ENCODE assay signal across 26 cellular contexts in the genomic region with DNA sequence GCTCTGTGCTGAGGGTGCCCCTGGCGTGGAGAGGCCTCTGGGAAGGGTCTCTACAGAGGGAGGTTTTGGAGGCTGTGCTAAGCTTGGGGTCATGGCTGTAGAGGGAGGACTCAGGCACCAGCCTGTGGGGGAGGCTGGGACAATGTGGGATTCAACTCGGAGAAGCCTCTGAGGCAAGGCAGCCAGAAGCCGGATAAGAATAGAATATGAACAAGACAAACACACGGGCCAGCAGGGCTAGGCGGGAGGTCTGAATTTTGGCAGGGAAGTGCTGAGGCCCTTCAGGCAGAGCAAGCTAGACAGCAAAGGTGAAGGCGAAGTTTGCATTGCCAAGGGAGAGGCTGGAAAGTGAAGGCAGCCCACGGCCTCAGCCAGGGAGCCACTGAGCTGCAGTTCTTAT.
A peak's percentile ranks its signal among the peaks of the same experiment; 100 is the strongest.
DNase-seq lines count a peak whose midpoint lies in the region; ATAC-seq and TF ChIP-seq lines count a peak whose summit lies in the region.
"Had no signal": no experiment of that assay in that cellular context is flagged by ENCODE, and none has a peak within 500 bp of the region (broad histone marks: within the 10 kb centered on the region; RNA-seq: fewer than 3 reads in every experiment).

No MANE protein-coding gene starts in this region.

- no peaks in the 10 kb centered on the region for H3K9me3 Mint-ChIP-seq in GM23338
- H3K9me3 Mint-ChIP-seq: activated CD4-positive, alpha-beta T cell treated with anti-CD3 and anti-CD28 coated beads, Interleukin-2, amount 10 ng/mL, durations not matched to agents 7 days and 5 days; activated naive CD4-positive, alpha-beta T cell treated with anti-CD3 and anti-CD28 coated beads, Interleukin-2, amount 50 U/mL, for 24 hours; activated T-helper 1 cell treated with anti-CD3 and anti-CD28 coated beads, Interleukin-12 subunit alpha, Interleukin-12 subunit beta, Interleukin-2, Interleukin-4 antibody, amounts not matched to agents 30 ng/mL and 10 ng/mL and 1 ng/mL, durations not matched to agents 14 hours and 24 hours and 36 hours; central memory CD8-positive, alpha-beta T cell had no signal

- peaks cover 2% of the 10 kb centered on the region for H3K79me1 ChIP-seq in trophoblast cell (ENCODE audit: low read length)

- no CpG with 5 or more reads among the region's 7 CpGs for whole genome bisulfite sequencing in trophoblast cell (ENCODE audit: extremely low coverage, insufficient coverage, insufficient read length)

- no peak overlapping the region for H4K12ac ChIP-seq in trophoblast cell (ENCODE audit: low read depth, low read length)

- H3K36me3 ChIP-seq in GM23338 (ENCODE audit: insufficient read depth) (no peaks in the 10 kb centered on the region), trophoblast cell (ENCODE audit: control insufficient read depth in 1 of 2, insufficient read depth in 2 of 2, low read length in 2 of 2) (no peaks in the 10 kb centered on the region)
- H3K36me3 ChIP-seq: ascending aorta, transverse colon had no signal

- TF ChIP-seq CTCF in GM23338 (conservative IDR thresholded peaks at IDR 0.05; ENCODE audit: low read depth in 2 of 2) (no peak), choroid plexus epithelial cell (conservative IDR thresholded peaks at IDR 0.05; ENCODE audit: low read depth, low read length) (no peak)

- H3K4me2 ChIP-seq in GM23338 (no peak overlapping the region), trophoblast cell (ENCODE audit: low read length) (no peak overlapping the region)

- H4K8ac ChIP-seq in trophoblast cell (ENCODE audit: low read depth, low read length) = no peak overlapping the region

- H3K27me3 Mint-ChIP-seq in GM23338 (ENCODE audit: insufficient read depth, low read depth, poor library complexity) = peaks cover 4% of the 10 kb centered on the region
- H3K27me3 Mint-ChIP-seq: activated CD8-positive, alpha-beta memory T cell treated with anti-CD3 and anti-CD28 coated beads, Interleukin-2, amount 10 ng/mL, durations not matched to agents 7 days and 5 days; activated naive CD4-positive, alpha-beta T cell treated with anti-CD3 and anti-CD28 coated beads, Interleukin-2, amount 50 U/mL, for 24 hours; B cell; central memory CD8-positive, alpha-beta T cell had no signal

- no peaks in the 10 kb centered on the region for H4K20me1 ChIP-seq in GM23338 (replicated peaks; ENCODE audit: insufficient read depth)

- ATAC-seq in GM23338 (no peak), left ventricle myocardium superior (peak; percentile 100), HG03442 (IDR thresholded peaks at IDR 0.05; ENCODE audit: unreplicated experiment) (no peak), GM19328 (IDR thresholded peaks at IDR 0.05; ENCODE audit: unreplicated experiment) (no peak)
- ATAC-seq: activated CD8-positive, alpha-beta memory T cell treated with anti-CD3 and anti-CD28 coated beads, Interleukin-2, amount 10 ng/mL, durations not matched to agents 7 days and 5 days; HepG2; SK-N-SH treated with all-trans-retinoic acid at 6 μM for 48 hours; stimulated activated naive CD8-positive, alpha-beta T cell treated with anti-CD3 and anti-CD28 coated beads, Interleukin-15, Interleukin-2, amounts not matched to agents 100 U/mL and 50 U/mL, for 24 hours had no signal

- H3K4ac ChIP-seq in trophoblast cell (ENCODE audit: low read depth, low read length) = no peak overlapping the region

- no peak overlapping the region for H2AK5ac ChIP-seq in trophoblast cell (ENCODE audit: low read length)

- no peak overlapping the region for H3K23ac ChIP-seq in trophoblast cell (ENCODE audit: low read length)

- no peak for DNase-seq in GM23338 (ENCODE audit: low spot score)
- peak; percentile 47 for DNase-seq in choroid plexus epithelial cell (ENCODE audit: low read depth)
- DNase-seq in left ventricle myocardium superior = peak; percentile 68
- DNase-seq in trophoblast cell = no peak
- no peak for DNase-seq in NCI-H446 treated with DMSO at 0.1 percent for 48 hours (lab: John Stamatoyannopoulos, UW)
- no peak for DNase-seq in putamen (ENCODE audit: low spot score)
- DNase-seq: activated CD4-positive, alpha-beta T cell treated with anti-CD3 and anti-CD28 coated beads, Interleukin-2, amount 10 ng/mL, durations not matched to agents 7 days and 5 days; activated CD8-positive, alpha-beta memory T cell treated with anti-CD3 and anti-CD28 coated beads, Interleukin-2, amount 10 ng/mL, durations not matched to agents 7 days and 5 days; DND-41; effector CD8-positive, alpha-beta T cell; NCI-H1105 treated with DMSO at 0.1 percent for 48 hours; NCI-H2081 treated with DMSO at 0.1 percent for 48 hours; NCI-H524 treated with DMSO at 0.1 percent for 48 hours; stimulated activated CD4-positive, alpha-beta T cell treated with anti-CD3 and anti-CD28 coated beads, Interleukin-4, amount 100 ng/mL, for 4 hours; stimulated activated naive CD8-positive, alpha-beta T cell treated with anti-CD3 and anti-CD28 coated beads, Interleukin-15, Interleukin-2, amounts not matched to agents 100 U/mL and 50 U/mL, for 24 hours; transverse colon had no signal

- no peaks in the 10 kb centered on the region for H3K9me2 ChIP-seq in GM23338 (ENCODE audit: insufficient read depth)

- no peaks in the 10 kb centered on the region for H3K36me3 Mint-ChIP-seq in GM23338 (ENCODE audit: low read depth)
- H3K36me3 Mint-ChIP-seq: activated CD8-positive, alpha-beta memory T cell treated with anti-CD3 and anti-CD28 coated beads, Interleukin-2, amount 10 ng/mL, durations not matched to agents 7 days and 5 days; activated naive CD4-positive, alpha-beta T cell treated with anti-CD3 and anti-CD28 coated beads, Interleukin-2, amount 50 U/mL, for 24 hours had no signal

- H3K4me1 Mint-ChIP-seq in GM23338 = peaks cover 14% of the 10 kb centered on the region; the same call in 2 of the 3 replicates
- H3K4me1 Mint-ChIP-seq: activated CD4-positive, alpha-beta T cell treated with anti-CD3 and anti-CD28 coated beads, Interleukin-2, amount 10 ng/mL, durations not matched to agents 7 days and 5 days; activated CD8-positive, alpha-beta memory T cell treated with anti-CD3 and anti-CD28 coated beads, Interleukin-2, amount 10 ng/mL, durations not matched to agents 7 days and 5 days; B cell had no signal

- peak overlapping the region; percentile 69 for H2BK12ac ChIP-seq in trophoblast cell (ENCODE audit: low read length)

- no peak overlapping the region for H3K14ac ChIP-seq in trophoblast cell (ENCODE audit: low read length)

- no peak overlapping the region for H2BK5ac ChIP-seq in trophoblast cell (ENCODE audit: low read depth, low read length, poor library complexity)

- no peaks in the 10 kb centered on the region for H3K27me3 ChIP-seq in GM23338 (ENCODE audit: insufficient read depth)
- no peaks in the 10 kb centered on the region for H3K27me3 ChIP-seq in trophoblast cell (ENCODE audit: insufficient read depth, low read length)
- H3K27me3 ChIP-seq: ascending aorta, transverse colon had no signal

- H3K4me3 Mint-ChIP-seq in GM23338 = no peak overlapping the region
- H3K4me3 Mint-ChIP-seq: activated CD4-positive, alpha-beta T cell treated with anti-CD3 and anti-CD28 coated beads, Interleukin-2, amount 10 ng/mL, durations not matched to agents 7 days and 5 days; activated CD8-positive, alpha-beta memory T cell treated with anti-CD3 and anti-CD28 coated beads, Interleukin-2, amount 10 ng/mL, durations not matched to agents 7 days and 5 days; activated naive CD4-positive, alpha-beta T cell treated with anti-CD3 and anti-CD28 coated beads, Interleukin-2, amount 50 U/mL, for 24 hours; activated T-helper 1 cell treated with anti-CD3 and anti-CD28 coated beads, Interleukin-12 subunit alpha, Interleukin-12 subunit beta, Interleukin-2, Interleukin-4 antibody, amounts not matched to agents 30 ng/mL and 10 ng/mL and 1 ng/mL, durations not matched to agents 14 hours and 24 hours and 36 hours; B cell; central memory CD8-positive, alpha-beta T cell had no signal

- peak overlapping the region; percentile 60 for H2BK120ac ChIP-seq in trophoblast cell (ENCODE audit: insufficient read depth, low read length, poor library complexity)

- H3K27ac ChIP-seq in GM23338 (ENCODE audit: low read depth) (no peak overlapping the region), trophoblast cell (ENCODE audit: low read depth, low read length) (no peak overlapping the region)
- H3K27ac ChIP-seq: transverse colon, VCaP had no signal

- no peak overlapping the region for H4K91ac ChIP-seq in trophoblast cell (ENCODE audit: low read depth, low read length)

- H3K18ac ChIP-seq in trophoblast cell (ENCODE audit: low read length) = no peak overlapping the region

- intact Hi-C loops in left ventricle myocardium superior (cut with micrococcal nuclease) = no loop called here

- no peaks in the 10 kb centered on the region for H3F3A ChIP-seq in GM23338 (replicated peaks; ENCODE audit: low read depth)

- H3K4me3 ChIP-seq in GM23338 (no peak overlapping the region), choroid plexus epithelial cell (ENCODE audit: low read depth, low read length) (no peak overlapping the region), trophoblast cell (ENCODE audit: low read depth, low read length) (no peak overlapping the region)
- H3K4me3 ChIP-seq: ascending aorta, transverse colon had no signal

- no peaks in the 10 kb centered on the region for H3K79me2 ChIP-seq in GM23338 (replicated peaks; ENCODE audit: insufficient read depth)
- H3K79me2 ChIP-seq in trophoblast cell (ENCODE audit: control insufficient read depth, insufficient read depth, low read length, poor library complexity) = no peaks in the 10 kb centered on the region

- H3K9ac ChIP-seq in trophoblast cell (ENCODE audit: low read length) = no peak overlapping the region

- peak overlapping the region; percentile 43; the same call in 1 of the 2 replicates for H2AFZ ChIP-seq in GM23338
- H2AFZ ChIP-seq in trophoblast cell (ENCODE audit: insufficient read depth, low read length, poor library complexity) = peak overlapping the region; percentile 87

- H3K4me1 ChIP-seq in GM23338 (ENCODE audit: insufficient read depth) (peaks cover 8% of the 10 kb centered on the region; the same call in 1 of the 2 replicates), trophoblast cell (ENCODE audit: control insufficient read depth in 1 of 2, insufficient read depth in 2 of 2, low read length in 2 of 2) (peaks cover 0 to 6% of the 10 kb centered on the region in 2 experiments)
- H3K4me1 ChIP-seq: transverse colon had no signal

- no peak overlapping the region for H3K27ac Mint-ChIP-seq in GM23338
- H3K27ac Mint-ChIP-seq: activated CD4-positive, alpha-beta T cell treated with anti-CD3 and anti-CD28 coated beads, Interleukin-2, amount 10 ng/mL, durations not matched to agents 7 days and 5 days; activated CD8-positive, alpha-beta memory T cell treated with anti-CD3 and anti-CD28 coated beads, Interleukin-2, amount 10 ng/mL, durations not matched to agents 7 days and 5 days; activated naive CD4-positive, alpha-beta T cell treated with anti-CD3 and anti-CD28 coated beads, Interleukin-2, amount 50 U/mL, for 24 hours; activated T-helper 1 cell treated with anti-CD3 and anti-CD28 coated beads, Interleukin-12 subunit alpha, Interleukin-12 subunit beta, Interleukin-2, Interleukin-4 antibody, amounts not matched to agents 30 ng/mL and 10 ng/mL and 1 ng/mL, durations not matched to agents 14 hours and 24 hours and 36 hours; B cell had no signal

- H3K9me3 ChIP-seq in trophoblast cell (ENCODE audit: insufficient read depth, low read depth, low read length) = no peaks in the 10 kb centered on the region
- H3K9me3 ChIP-seq: ascending aorta, transverse colon had no signal

Comparison
In these comparisons a context has a peak if more than half of its experiments do, and no peak if none do; other contexts are left out.
1. DNase-seq: peak in choroid plexus epithelial cell (single experiment) and left ventricle myocardium superior (single experiment); none in GM23338 (single experiment), trophoblast cell (0 of 2), NCI-H446 treated with DMSO at 0.1 percent for 48 hours (single experiment) and putamen (single experiment).